Comparison of ENCODE assay signal across 18 cellular contexts in genomic region chr6:22830463-22830862, GRCh38.
DNase-seq lines count a peak whose midpoint lies in the region; ATAC-seq and TF ChIP-seq lines count a peak whose summit lies in the region.
"Had no signal": no experiment of that assay in that cellular context is flagged by ENCODE, and none has a peak within 500 bp of the region (broad histone marks: within the 10 kb centered on the region; RNA-seq: fewer than 3 reads in every experiment).

No MANE protein-coding gene starts in this region.

- intact Hi-C loops in Calu3 (cut with micrococcal nuclease; ENCODE audit: unreplicated experiment) (no loop called here), IMR-90 (cut with micrococcal nuclease) (no loop called here)

- BruUV-seq in Calu3 (replicated peaks; lab: Mats Ljungman, UMichigan) (no TSS peak), IMR-90 (replicated peaks; lab: Mats Ljungman, UMichigan) (no TSS peak)

- H3K4me3 Mint-ChIP-seq in Calu3 (ENCODE audit: low read depth, unreplicated experiment) (no peak overlapping the region), nephron (no peak overlapping the region)
- H3K4me3 Mint-ChIP-seq: B cell; CD8-positive, alpha-beta T cell; HFFc6 had no signal

- H3K9ac ChIP-seq in IMR-90 (ENCODE audit: low read depth, low read length), result no peak overlapping the region
- H3K9ac ChIP-seq: BLaER1 treated with 17β-estradiol and CSF1 and Interleukin-3, amounts not matched to agents 10 nM and 100 nM had no signal

- H2BK120ac ChIP-seq in IMR-90 (ENCODE audit: low read depth, low read length), result peak overlapping the region; percentile 49; the same call in 1 of the 2 replicates

- no peaks in the 10 kb centered on the region for H3K79me1 ChIP-seq in IMR-90 (ENCODE audit: low read depth in 1 of 2, low read length in 2 of 2)

- no peaks in the 10 kb centered on the region for H4K20me1 ChIP-seq in IMR-90 (ENCODE audit: insufficient read depth, low read length)
- H4K20me1 ChIP-seq: BLaER1 treated with 17β-estradiol and CSF1 and Interleukin-3, amounts not matched to agents 10 nM and 100 nM had no signal

- dilution Hi-C loops in IMR-90 (cut with HindIII; ENCODE audit: low sequenced_read_pairs, unreplicated experiment), result no loop called here

- no peak for TF ChIP-seq CTCF in Calu3 (IDR thresholded peaks at IDR 0.05; ENCODE audit: unreplicated experiment)
- no peak for TF ChIP-seq CTCF in IMR-90 (conservative IDR thresholded peaks at IDR 0.05; ENCODE audit: low read depth, low read length)
- TF ChIP-seq CTCF in nephron (IDR thresholded peaks at IDR 0.05; ENCODE audit: unreplicated experiment in 3 of 3), result no peak
- no peak for TF ChIP-seq CTCF in suprapubic skin (IDR thresholded peaks at IDR 0.05)

- no peaks in the 10 kb centered on the region for H3K27me3 ChIP-seq in IMR-90 (ENCODE audit: control insufficient read depth, insufficient read depth, low read length)
- no peaks in the 10 kb centered on the region for H3K27me3 ChIP-seq in suprapubic skin
- H3K27me3 ChIP-seq: BLaER1 treated with 17β-estradiol and CSF1 and Interleukin-3, amounts not matched to agents 10 nM and 100 nM had no signal

- H3K27me3 Mint-ChIP-seq in Calu3 (ENCODE audit: unreplicated experiment), result no peaks in the 10 kb centered on the region
- H3K27me3 Mint-ChIP-seq in nephron (ENCODE audit: low read depth), result no peaks in the 10 kb centered on the region
- H3K27me3 Mint-ChIP-seq: B cell had no signal

- H3K9me1 ChIP-seq in IMR-90 (ENCODE audit: insufficient read depth, low read length), result no peaks in the 10 kb centered on the region

- H2BK15ac ChIP-seq in IMR-90 (ENCODE audit: low read depth, low read length), result 0 out of 3 replicates have a peak overlapping the region, but pooled peaks have one; percentile 64

- no peak overlapping the region for H2AK5ac ChIP-seq in IMR-90 (ENCODE audit: low read depth, low read length)

- no peak for TF ChIP-seq RAD21 in IMR-90 (IDR thresholded peaks at IDR 0.05; ENCODE audit: low read length)

- no peak overlapping the region for H2AFZ ChIP-seq in IMR-90 (replicated peaks; ENCODE audit: low read length, poor library complexity)

- H2AK9ac ChIP-seq in IMR-90 (replicated peaks; ENCODE audit: low read depth, low read length, poor library complexity), result no peak overlapping the region

- no peak overlapping the region for H2BK5ac ChIP-seq in IMR-90 (ENCODE audit: low read depth, low read length, poor library complexity, severe bottlenecking)

- H3K56ac ChIP-seq in IMR-90 (ENCODE audit: extremely low read depth, insufficient read depth, low read length), result no peak overlapping the region

- peak overlapping the region; percentile 40; the same call in 1 of the 2 replicates for H3K18ac ChIP-seq in IMR-90 (ENCODE audit: low read depth, low read length)

- no peak overlapping the region for H3K23ac ChIP-seq in IMR-90 (ENCODE audit: low read depth, low read length)

- H3K4me1 Mint-ChIP-seq in Calu3 (ENCODE audit: low read depth, unreplicated experiment) (peaks cover 68% of the 10 kb centered on the region), nephron (peaks cover 32% of the 10 kb centered on the region)
- H3K4me1 Mint-ChIP-seq: B cell had no signal

- TF ChIP-seq EP300 in suprapubic skin (IDR thresholded peaks at IDR 0.05), result no peak

- H3K9me3 Mint-ChIP-seq in Calu3 (ENCODE audit: low read depth, unreplicated experiment), result peaks cover 8% of the 10 kb centered on the region
- H3K9me3 Mint-ChIP-seq in nephron, result peaks cover 13% of the 10 kb centered on the region
- H3K9me3 Mint-ChIP-seq: CD8-positive, alpha-beta T cell; HFFc6 had no signal

- H4K5ac ChIP-seq in IMR-90 (ENCODE audit: low read depth, low read length), result peak overlapping the region; percentile 38; the same call in 1 of the 2 replicates

- H3K36me3 ChIP-seq in IMR-90 (ENCODE audit: control insufficient read depth, insufficient read depth, low read length) (no peaks in the 10 kb centered on the region), suprapubic skin (no peaks in the 10 kb centered on the region)
- H3K36me3 ChIP-seq: BLaER1 treated with 17β-estradiol and CSF1 and Interleukin-3, amounts not matched to agents 10 nM and 100 nM had no signal

- in situ Hi-C loops in IMR-90 (cut with MboI; ENCODE audit: low sequenced_read_pairs), result no loop called here

- no peak overlapping the region for H3K4me2 ChIP-seq in IMR-90 (ENCODE audit: low read depth, low read length)
- H3K4me2 ChIP-seq: BLaER1 treated with 17β-estradiol and CSF1 and Interleukin-3, amounts not matched to agents 10 nM and 100 nM had no signal

- no peak overlapping the region for H3K14ac ChIP-seq in IMR-90 (replicated peaks; ENCODE audit: low read depth, low read length)

- H3K4me3 ChIP-seq in IMR-90 (ENCODE audit: insufficient read depth, low read depth, low read length) (no peak overlapping the region), suprapubic skin (no peak overlapping the region)
- H3K4me3 ChIP-seq: BLaER1 treated with 17β-estradiol and CSF1 and Interleukin-3, amounts not matched to agents 10 nM and 100 nM had no signal

- TF ChIP-seq POLR2A in IMR-90 (IDR thresholded peaks at IDR 0.05; ENCODE audit: low read depth, low read length) (no peak), suprapubic skin (IDR thresholded peaks at IDR 0.05) (no peak)

- H3K4ac ChIP-seq in IMR-90 (ENCODE audit: low read depth, low read length), result no peak overlapping the region

- no peaks in the 10 kb centered on the region for H3K9me3 ChIP-seq in IMR-90 (ENCODE audit: control insufficient read depth, insufficient read depth, low read length)
- H3K9me3 ChIP-seq in suprapubic skin, result no peaks in the 10 kb centered on the region

- POLR2A ChIA-PET in IMR-90 (lab: Charles Lee; ENCODE audit: unreplicated experiment), result no interaction called here

- H2BK20ac ChIP-seq in IMR-90 (ENCODE audit: low read depth, low read length), result no peak overlapping the region

- H4K91ac ChIP-seq in IMR-90 (ENCODE audit: insufficient read depth, low read depth, low read length), result no peak overlapping the region

- no peak for DNase-seq in Calu3
- no peak for DNase-seq in IMR-90
- no peak for DNase-seq in suprapubic skin (ENCODE audit: low spot score in 2 of 2)
- DNase-seq in NCI-H526 treated with DMSO at 0.1 percent for 48 hours (lab: John Stamatoyannopoulos, UW), result no peak
- no peak for DNase-seq in amniotic stem cell (lab: John Stamatoyannopoulos, UW)
- DNase-seq: 8988T; CD8-positive, alpha-beta T cell; COR-L47; GDM1; HCEC 1CT; HFFc6; KBM-7 had no signal

- no peak for ATAC-seq in IMR-90 (ENCODE audit: low read depth)
- peak; percentile 48 for ATAC-seq in esophagus mucosa
- ATAC-seq in GM18511 (IDR thresholded peaks at IDR 0.05; ENCODE audit: unreplicated experiment), result no peak
- ATAC-seq: CD8-positive, alpha-beta T cell had no signal

- no CpG with 5 or more reads among the region's 3 CpGs for WGBS in IMR-90 (ENCODE audit: extremely low coverage in 2 of 2, insufficient read length in 1 of 2), 2 experiments
- 70% methylated on average over 3 of the region's 3 CpGs for WGBS in suprapubic skin

- peak overlapping the region; percentile 82 for H3K27ac Mint-ChIP-seq in Calu3 (ENCODE audit: unreplicated experiment)
- H3K27ac Mint-ChIP-seq in nephron, result peak overlapping the region in 2 of 3 experiments; percentile 36 to 57
- H3K27ac Mint-ChIP-seq: B cell; CD8-positive, alpha-beta T cell; HFFc6 had no signal

- H3K4me1 ChIP-seq in IMR-90 (ENCODE audit: control insufficient read depth, insufficient read depth, low read length), result peaks cover 4% of the 10 kb centered on the region
- H3K4me1 ChIP-seq in suprapubic skin, result peaks cover 16% of the 10 kb centered on the region

- no peak overlapping the region for H4K8ac ChIP-seq in IMR-90 (ENCODE audit: low read depth in 2 of 2, low read length in 2 of 2)

- no peak overlapping the region for H3K27ac ChIP-seq in IMR-90 (ENCODE audit: insufficient read depth, low read length)
- H3K27ac ChIP-seq in suprapubic skin, result no peak overlapping the region
- H3K27ac ChIP-seq: BLaER1 treated with 17β-estradiol and CSF1 and Interleukin-3, amounts not matched to agents 10 nM and 100 nM; HL-60 had no signal

- H3K36me3 Mint-ChIP-seq in Calu3 (ENCODE audit: insufficient read depth, unreplicated experiment) (peaks cover 22% of the 10 kb centered on the region), nephron (ENCODE audit: low read depth) (peaks cover 8% of the 10 kb centered on the region)
- H3K36me3 Mint-ChIP-seq: CD8-positive, alpha-beta T cell had no signal

- CTCF ChIA-PET in Calu3 (lab: Charles Lee), result interaction anchor here (0.7 kb wide), 1 partner anchor 1142 kb away, joined by 3 read pairs; no protein-coding TSS in a partner anchor
- CTCF ChIA-PET in IMR-90 (lab: Yijun Ruan, JAX), result no interaction called here

TF ChIP-seq in IMR-90, 13 proteins besides CTCF, POLR2A, EP300 and RAD21 (continues in another document):
- TF ChIP-seq ELK1 (IDR thresholded peaks at IDR 0.05; ENCODE audit: borderline replicate concordance, low read depth, low read length), result no peak
- TF ChIP-seq MAZ (IDR thresholded peaks at IDR 0.05; ENCODE audit: borderline replicate concordance, low read depth, low read length), result no peak
- TF ChIP-seq CHD1 (IDR thresholded peaks at IDR 0.05; ENCODE audit: low read depth, low read length), result no peak
- TF ChIP-seq RCOR1 (IDR thresholded peaks at IDR 0.05; ENCODE audit: insufficient replicate concordance, low read length), result no peak
- no peak for TF ChIP-seq SMC3 (IDR thresholded peaks at IDR 0.05; ENCODE audit: low read depth, low read length)
- no peak for TF ChIP-seq RFX5 (IDR thresholded peaks at IDR 0.05; ENCODE audit: low read depth, low read length)
- no peak for TF ChIP-seq BHLHE40 (IDR thresholded peaks at IDR 0.05; ENCODE audit: low read depth, low read length)
- TF ChIP-seq USF2 (IDR thresholded peaks at IDR 0.05; ENCODE audit: low read depth, low read length), result no peak
- TF ChIP-seq CEBPB (IDR thresholded peaks at IDR 0.05; ENCODE audit: low read depth, low read length), result no peak
- TF ChIP-seq FOS (IDR thresholded peaks at IDR 0.05; ENCODE audit: low read depth, low read length), result no peak
- TF ChIP-seq NFE2L2 (IDR thresholded peaks at IDR 0.05; ENCODE audit: low read depth, low read length), result no peak
